In the genomic region with DNA sequence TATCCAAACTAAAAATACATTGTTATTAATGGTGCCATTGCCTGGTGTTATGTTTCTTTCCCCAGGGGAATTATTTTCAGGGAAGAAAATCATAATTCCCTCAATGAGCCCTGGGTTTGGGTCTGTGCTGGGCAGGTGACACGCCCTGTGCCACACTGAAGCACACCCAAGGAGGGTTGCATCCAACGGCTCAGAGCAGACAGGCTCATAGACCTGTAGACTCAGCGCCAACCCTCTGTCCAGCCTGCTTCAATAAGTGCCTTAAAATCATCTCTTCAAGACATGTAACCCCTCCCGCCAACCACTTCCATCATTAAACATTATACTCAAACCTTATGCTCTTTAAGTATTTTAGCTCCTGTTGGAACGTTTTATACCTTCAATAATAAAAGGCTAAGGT, we compare ENCODE assay signal across 28 cellular contexts.
"Had no signal": no experiment of that assay in that cellular context is flagged by ENCODE, and none has a peak within 500 bp of the region (broad histone marks: within the 10 kb centered on the region; RNA-seq: fewer than 3 reads in every experiment).

No MANE protein-coding gene starts in this region.

- DNase-seq: activated CD4-positive, alpha-beta memory T cell treated with anti-CD3 and anti-CD28 coated beads, Interleukin-2, amount 10 ng/mL, durations not matched to agents 7 days and 5 days; activated CD4-positive, alpha-beta T cell treated with anti-CD3 and anti-CD28 coated beads for 36 hours; activated CD4-positive, alpha-beta T cell treated with anti-CD3 and anti-CD28 coated beads, Interleukin-2, amount 10 ng/mL, durations not matched to agents 7 days and 5 days; activated CD4-positive, alpha-beta T cell treated with anti-CD3 and anti-CD28 coated beads, Interleukin-2, amount 50 U/mL, for 4 hours; activated CD4-positive, CD25-positive, alpha-beta regulatory T cell; activated CD4-positive, CD25-positive, alpha-beta regulatory T cell treated with anti-CD3 and anti-CD28 coated beads, Interleukin-2, amount 50 U/mL, for 72 hours; activated CD8-positive, alpha-beta memory T cell treated with anti-CD3 and anti-CD28 coated beads for 24 hours; activated effector memory CD4-positive, alpha-beta T cell treated with Interleukin-2 at 50 U/mL for 16 hours; activated gamma-delta T cell treated with Interleukin-2 at 50 U/mL for 16 hours; activated naive CD4-positive, alpha-beta T cell treated with anti-CD3 and anti-CD28 coated beads, Interleukin-2, amount 50 U/mL, for 16 hours; activated naive CD4-positive, alpha-beta T cell treated with Interleukin-2 at 50 U/mL for 16 hours; activated naive CD8-positive, alpha-beta T cell treated with anti-CD3 and anti-CD28 coated beads, Interleukin-2, amount 50 U/mL, for 24 hours; activated T-cell treated with anti-CD3 and anti-CD28 coated beads, Interleukin-2, amount 50 U/mL, for 4 hours; adrenal gland; amygdala; aorta; body of pancreas; caudate nucleus; cortex of kidney; dermis blood vessel endothelial cell; effector CD4-positive, alpha-beta T cell; effector memory CD8-positive, alpha-beta T cell; erythroblast; esophagus squamous epithelium; foreskin melanocyte; T-helper 2 cell had no signal

- H3K36me3 Mint-ChIP-seq: activated naive CD8-positive, alpha-beta T cell had no signal

- H3K4me3 ChIP-seq: adrenal gland, body of pancreas, esophagus squamous epithelium had no signal

- H3K4me1 Mint-ChIP-seq: activated CD4-positive, alpha-beta memory T cell treated with anti-CD3 and anti-CD28 coated beads, Interleukin-2, amount 10 ng/mL, durations not matched to agents 7 days and 5 days; activated CD4-positive, alpha-beta T cell treated with anti-CD3 and anti-CD28 coated beads for 36 hours; activated CD4-positive, alpha-beta T cell treated with anti-CD3 and anti-CD28 coated beads, Interleukin-2, amount 10 ng/mL, durations not matched to agents 7 days and 5 days; activated naive CD8-positive, alpha-beta T cell treated with anti-CD3 and anti-CD28 coated beads, Interleukin-2, amount 50 U/mL, for 24 hours; activated T-helper 17 cell treated with anti-CD3 and anti-CD28 coated beads, Interleukin-2, amount 50 U/mL, for 72 hours had no signal

- H3K9me3 ChIP-seq: adrenal gland, body of pancreas had no signal

- H3K27ac ChIP-seq: adrenal gland, body of pancreas, esophagus squamous epithelium had no signal

- H3K4me1 ChIP-seq: adrenal gland, body of pancreas, esophagus squamous epithelium had no signal

- H3K36me3 ChIP-seq: adrenal gland, esophagus squamous epithelium had no signal

- H3K27ac Mint-ChIP-seq: activated CD4-positive, alpha-beta memory T cell treated with anti-CD3 and anti-CD28 coated beads, Interleukin-2, amount 10 ng/mL, durations not matched to agents 7 days and 5 days; activated CD4-positive, alpha-beta T cell treated with anti-CD3 and anti-CD28 coated beads for 36 hours; activated CD4-positive, alpha-beta T cell treated with anti-CD3 and anti-CD28 coated beads, Interleukin-2, amount 10 ng/mL, durations not matched to agents 7 days and 5 days; activated naive CD8-positive, alpha-beta T cell; activated naive CD8-positive, alpha-beta T cell treated with anti-CD3 and anti-CD28 coated beads, Interleukin-2, amount 50 U/mL, for 24 hours; activated T-helper 17 cell treated with anti-CD3 and anti-CD28 coated beads, Interleukin-2, amount 50 U/mL, for 72 hours; effector memory CD8-positive, alpha-beta T cell had no signal

- H3K4me3 Mint-ChIP-seq: activated CD4-positive, alpha-beta memory T cell treated with anti-CD3 and anti-CD28 coated beads, Interleukin-2, amount 10 ng/mL, durations not matched to agents 7 days and 5 days; activated CD4-positive, alpha-beta T cell treated with anti-CD3 and anti-CD28 coated beads for 36 hours; activated CD4-positive, alpha-beta T cell treated with anti-CD3 and anti-CD28 coated beads, Interleukin-2, amount 10 ng/mL, durations not matched to agents 7 days and 5 days; activated naive CD8-positive, alpha-beta T cell; activated naive CD8-positive, alpha-beta T cell treated with anti-CD3 and anti-CD28 coated beads, Interleukin-2, amount 50 U/mL, for 24 hours; activated T-cell treated with anti-CD3 and anti-CD28 coated beads, Interleukin-2, amount 50 U/mL, for 4 hours; activated T-helper 17 cell treated with anti-CD3 and anti-CD28 coated beads, Interleukin-2, amount 50 U/mL, for 72 hours; effector memory CD8-positive, alpha-beta T cell had no signal

- H3K27me3 ChIP-seq: adrenal gland, body of pancreas, esophagus squamous epithelium had no signal

- H3K27me3 Mint-ChIP-seq: activated CD4-positive, alpha-beta memory T cell treated with anti-CD3 and anti-CD28 coated beads, Interleukin-2, amount 10 ng/mL, durations not matched to agents 7 days and 5 days; activated CD4-positive, alpha-beta T cell treated with anti-CD3 and anti-CD28 coated beads for 36 hours; activated CD4-positive, alpha-beta T cell treated with anti-CD3 and anti-CD28 coated beads, Interleukin-2, amount 10 ng/mL, durations not matched to agents 7 days and 5 days; activated naive CD8-positive, alpha-beta T cell; activated naive CD8-positive, alpha-beta T cell treated with anti-CD3 and anti-CD28 coated beads, Interleukin-2, amount 50 U/mL, for 24 hours; activated T-helper 17 cell treated with anti-CD3 and anti-CD28 coated beads, Interleukin-2, amount 50 U/mL, for 72 hours had no signal

- H3K9me3 Mint-ChIP-seq: activated T-cell treated with anti-CD3 and anti-CD28 coated beads, Interleukin-2, amount 50 U/mL, for 4 hours; activated T-helper 17 cell treated with anti-CD3 and anti-CD28 coated beads, Interleukin-2, amount 50 U/mL, for 72 hours had no signal
